ENCODE assay signal across 22 cellular contexts in genomic region chr11:57338152-57338551, GRCh38. TPM values are rescaled to one million over a fixed set of nuclear protein-coding genes. Genes with fewer than 3 reads are reported as not detected.
DNase-seq lines count a peak whose midpoint lies in the region; ATAC-seq and TF ChIP-seq lines count a peak whose summit lies in the region.
"Had no signal": no experiment of that assay in that cellular context is flagged by ENCODE, and none has a peak within 500 bp of the region (broad histone marks: within the 10 kb centered on the region; RNA-seq: fewer than 3 reads in every experiment).

P2RX3 (plus strand) TSS chr11:57338352; CDS start chr11:57338551, 199 bp downstream.

- TF ChIP-seq POLR2A in erythroblast (IDR thresholded peaks at IDR 0.05; ENCODE audit: low read length) = no peak

- TF ChIP-seq CTCF in Loucy (conservative IDR thresholded peaks at IDR 0.05; ENCODE audit: low read length) (no peak), neural crest cell (conservative IDR thresholded peaks at IDR 0.05) (no peak)

- H3K4me1 ChIP-seq in Loucy (ENCODE audit: insufficient read depth, low read length, poor library complexity, severe bottlenecking) = peaks cover 29% of the 10 kb centered on the region

- ATAC-seq in central memory CD8-positive, alpha-beta T cell (replicated peaks; ENCODE audit: extremely low read depth, poor library complexity, severe bottlenecking) = no peak
- no peak for ATAC-seq in activated T-cell treated with anti-CD3 and anti-CD28 coated beads, Interleukin-2, amount 50 U/mL, for 72 hours (replicated peaks in 1 of 2)
- ATAC-seq: Panc1 had no signal

- H3K9ac ChIP-seq in Loucy (ENCODE audit: low read depth, low read length, poor library complexity, severe bottlenecking) = peak within 1 kb of the TSS; percentile 23
- H3K9ac ChIP-seq: parathyroid adenoma had no signal

- no peaks in the 10 kb centered on the region for H3F3A ChIP-seq in Loucy (ENCODE audit: low read depth)

- no peaks in the 10 kb centered on the region for H3K27me3 ChIP-seq in Loucy (ENCODE audit: insufficient read depth, low read length, poor library complexity, severe bottlenecking)

- no peaks in the 10 kb centered on the region for H3K9me3 Mint-ChIP-seq in central memory CD8-positive, alpha-beta T cell
- H3K9me3 Mint-ChIP-seq in neural crest cell = no peaks in the 10 kb centered on the region
- H3K9me3 Mint-ChIP-seq in activated T-cell treated with anti-CD3 and anti-CD28 coated beads, Interleukin-2, amount 50 U/mL, for 72 hours = no peaks in the 10 kb centered on the region
- H3K9me3 Mint-ChIP-seq: activated B cell treated with CpG ODN at 0.5 μM for 24 hours had no signal

- no peaks in the 10 kb centered on the region for H3K9me2 ChIP-seq in Loucy (replicated peaks; ENCODE audit: low read depth, low read length)

- H3K4me1 Mint-ChIP-seq in central memory CD8-positive, alpha-beta T cell = peaks cover 26% of the 10 kb centered on the region
- peaks cover 49% of the 10 kb centered on the region for H3K4me1 Mint-ChIP-seq in neural crest cell
- peaks cover 30% of the 10 kb centered on the region for H3K4me1 Mint-ChIP-seq in activated T-cell treated with anti-CD3 and anti-CD28 coated beads, Interleukin-2, amount 50 U/mL, for 72 hours (ENCODE audit: low read depth)

- DNase-seq in NCI-H524 treated with DMSO at 0.1 percent for 48 hours (lab: John Stamatoyannopoulos, UW) (peak; percentile 65), NCI-H524 (lab: John Stamatoyannopoulos, UW) (no peak), neural crest cell (ENCODE audit: low read depth, low spot score) (no peak), erythroblast (lab: John Stamatoyannopoulos, UW) (no peak)
- no peak for DNase-seq in central memory CD8-positive, alpha-beta T cell (ENCODE audit: low spot score in 2 of 2)
- no peak for DNase-seq in activated CD4-positive, alpha-beta T cell treated with anti-CD3 and anti-CD28 coated beads, Interleukin-2, amount 50 U/mL, for 4 hours
- DNase-seq in activated T-cell treated with anti-CD3 and anti-CD28 coated beads, Interleukin-2, amount 50 U/mL, for 72 hours = no peak
- DNase-seq: 8988T; activated B cell treated with CpG ODN at 0.5 μM for 24 hours; central memory CD4-positive, alpha-beta T cell; effector CD8-positive, alpha-beta T cell; NCI-H1417; NCI-H774; stimulated activated CD4-positive, alpha-beta T cell treated with anti-CD3 and anti-CD28 coated beads, Interleukin-2, amount 100 ng/mL, for 48 hours had no signal

- peaks cover 14% of the 10 kb centered on the region for H3K36me3 Mint-ChIP-seq in central memory CD8-positive, alpha-beta T cell (ENCODE audit: insufficient read depth)
- peaks cover 2% of the 10 kb centered on the region for H3K36me3 Mint-ChIP-seq in neural crest cell (ENCODE audit: low read depth)
- peaks cover 4 to 9% of the 10 kb centered on the region in 2 donors for H3K36me3 Mint-ChIP-seq in activated T-cell treated with anti-CD3 and anti-CD28 coated beads, Interleukin-2, amount 50 U/mL, for 72 hours (ENCODE audit: insufficient read depth in 2 of 2)

- no peaks in the 10 kb centered on the region for H3K27me3 Mint-ChIP-seq in central memory CD8-positive, alpha-beta T cell
- no peaks in the 10 kb centered on the region for H3K27me3 Mint-ChIP-seq in neural crest cell (ENCODE audit: low read depth)
- peaks cover 6% of the 10 kb centered on the region for H3K27me3 Mint-ChIP-seq in activated T-cell treated with anti-CD3 and anti-CD28 coated beads, Interleukin-2, amount 50 U/mL, for 72 hours (ENCODE audit: low read depth)

- H3K9me3 ChIP-seq in Loucy (ENCODE audit: insufficient read depth, low read depth, low read length) = no peaks in the 10 kb centered on the region

- H3K79me2 ChIP-seq in Loucy (ENCODE audit: insufficient read depth, low read length) = peaks cover 32% of the 10 kb centered on the region
- H3K79me2 ChIP-seq: parathyroid adenoma had no signal

- no peaks in the 10 kb centered on the region; the same call in 1 of the 2 replicates for H3K36me3 ChIP-seq in Loucy (ENCODE audit: insufficient read depth, low read length)

- peak within 1 kb of the TSS; percentile 56 for H3K27ac Mint-ChIP-seq in central memory CD8-positive, alpha-beta T cell (ENCODE audit: low read depth)
- H3K27ac Mint-ChIP-seq in neural crest cell (ENCODE audit: unreplicated experiment) = peak within 1 kb of the TSS; percentile 69
- H3K27ac Mint-ChIP-seq in activated T-cell treated with anti-CD3 and anti-CD28 coated beads, Interleukin-2, amount 50 U/mL, for 72 hours = no peak within 1 kb of the TSS

- H3K4me3 ChIP-seq in Loucy (ENCODE audit: low read length, poor library complexity, severe bottlenecking) = no peak within 1 kb of the TSS
- H3K4me3 ChIP-seq: skin epidermis had no signal

- H3K4me2 ChIP-seq in Loucy (ENCODE audit: low read depth, low read length, poor library complexity, severe bottlenecking) = no peak within 1 kb of the TSS

- peak within 1 kb of the TSS; percentile 50; the same call in 1 of the 2 replicates for H2AFZ ChIP-seq in Loucy (ENCODE audit: low read length)
- H2AFZ ChIP-seq: parathyroid adenoma had no signal

- peaks cover 15% of the 10 kb centered on the region for H4K20me1 ChIP-seq in Loucy (ENCODE audit: insufficient read depth, low read length, poor library complexity, severe bottlenecking)

- no peak within 1 kb of the TSS for H3K4me3 Mint-ChIP-seq in central memory CD8-positive, alpha-beta T cell
- H3K4me3 Mint-ChIP-seq in neural crest cell = peak within 1 kb of the TSS; percentile 84
- no peak within 1 kb of the TSS for H3K4me3 Mint-ChIP-seq in activated T-cell treated with anti-CD3 and anti-CD28 coated beads, Interleukin-2, amount 50 U/mL, for 72 hours

RNA-seq across cellular contexts. Expression of gene P2RX3, which starts in this region (rescaled TPM):
- 14.3 and 15.5 TPM in 2 replicates for total RNA-seq in neural crest cell
- not detected for total RNA-seq in activated T-cell treated with anti-CD3 and anti-CD28 coated beads, Interleukin-2, amount 50 U/mL, for 72 hours
- total RNA-seq: activated B cell treated with CpG ODN at 0.5 μM for 24 hours; activated CD8-positive, alpha-beta memory T cell treated with anti-CD3 and anti-CD28 coated beads for 36 hours; glomerular endothelial cell; HT1080; SK-MEL-5 had no signal

Comparison
In these comparisons a context has a peak if more than half of its experiments do, and no peak if none do; other contexts are left out.
1. RNA of gene P2RX3 (total RNA-seq): 14.3 to 15.5 TPM in neural crest cell; not detected in activated T-cell treated with anti-CD3 and anti-CD28 coated beads, Interleukin-2, amount 50 U/mL, for 72 hours; every median in the first group is over 10 times any median in the second.